1 cellular context compared by ENCODE assay signal in genomic region chr7:94004024-94004945, GRCh38.
TF ChIP-seq lines count a peak whose summit lies in the region.

Gene BET1, minus strand, starts transcription at chr7:94004355. Its CDS starts 139 bp downstream, at chr7:94004216.

TF ChIP-seq in HepG2, 621 proteins besides CTCF, POLR2A, EP300 and RAD21 (continued from another document and continues in another):
- TF ChIP-seq EZH2 (conservative IDR thresholded peaks at IDR 0.05; ENCODE audit: low read depth, low read length) (no peak), ZNF256 (CRISPR knock-in tag; conservative IDR thresholded peaks at IDR 0.05) (no peak), POGK (CRISPR knock-in tag; conservative IDR thresholded peaks at IDR 0.05) (no peak; the same call in 1 of the 2 replicates), KLF9 (CRISPR knock-in tag; IDR thresholded peaks at IDR 0.05; ENCODE audit: low read depth) (peak; percentile 27; the same call in 1 of the 2 replicates), NFIB (CRISPR knock-in tag; IDR thresholded peaks at IDR 0.05; ENCODE audit: borderline replicate concordance) (no peak), ZNF207 (IDR thresholded peaks at IDR 0.05; ENCODE audit: borderline replicate concordance) (no peak), BRD4 (CRISPR knock-in tag; IDR thresholded peaks at IDR 0.05) (no peak; the same call in 1 of the 2 replicates), MATR3 (CRISPR knock-in tag; IDR thresholded peaks at IDR 0.05) (no peak), FOXO1 (CRISPR knock-in tag; IDR thresholded peaks at IDR 0.05) (peak; percentile 58; the same call in 1 of the 2 replicates), PTBP1 (IDR thresholded peaks at IDR 0.05; ENCODE audit: low read depth, low read length, poor library complexity, severe bottlenecking) (no peak), ZSCAN12 (CRISPR knock-in tag; IDR thresholded peaks at IDR 0.05) (no peak), ZNF337 (CRISPR knock-in tag; IDR thresholded peaks at IDR 0.05; ENCODE audit: borderline replicate concordance, low read depth) (no peak), NR2C2 (CRISPR knock-in tag; IDR thresholded peaks at IDR 0.05; ENCODE audit: borderline replicate concordance) (peak; percentile 68), GZF1 (CRISPR knock-in tag; IDR thresholded peaks at IDR 0.05) (0 out of 2 replicates have a peak, but pooled peaks have one; percentile 16), NR2F6 (IDR thresholded peaks at IDR 0.05) (no peak), NR2F6 (CRISPR knock-in tag; IDR thresholded peaks at IDR 0.05) (0 out of 2 replicates have a peak, but pooled peaks have one; percentile 17), ZNF354B (CRISPR knock-in tag; IDR thresholded peaks at IDR 0.05) (no peak), ZNF782 (CRISPR knock-in tag; IDR thresholded peaks at IDR 0.05; ENCODE audit: borderline replicate concordance) (no peak), FOSL2 (CRISPR knock-in tag; IDR thresholded peaks at IDR 0.05) (peak; percentile 66), ZMYM3 (CRISPR knock-in tag; IDR thresholded peaks at IDR 0.05) (no peak), DNMT3B (CRISPR knock-in tag; conservative IDR thresholded peaks at IDR 0.05) (0 out of 2 replicates have a peak, but pooled peaks have one; percentile 45), SMYD3 (CRISPR knock-in tag; IDR thresholded peaks at IDR 0.05) (0 out of 2 replicates have a peak, but pooled peaks have one; percentile 15), FOXP4 (CRISPR knock-in tag; IDR thresholded peaks at IDR 0.05) (peak; percentile 46; the same call in 1 of the 2 replicates), ZNF720 (CRISPR knock-in tag; IDR thresholded peaks at IDR 0.05) (no peak), ZMYM2 (CRISPR knock-in tag; IDR thresholded peaks at IDR 0.05) (0 out of 2 replicates have a peak, but pooled peaks have one; percentile 46), MNT (IDR thresholded peaks at IDR 0.05) (no peak), ZNF740 (CRISPR knock-in tag; IDR thresholded peaks at IDR 0.05) (no peak), HOXA7 (CRISPR knock-in tag; IDR thresholded peaks at IDR 0.05) (no peak), PHB2 (IDR thresholded peaks at IDR 0.05; ENCODE audit: partially characterized antibody) (no peak), TBX2 (CRISPR knock-in tag; IDR thresholded peaks at IDR 0.05; ENCODE audit: borderline replicate concordance) (peak; percentile 59; the same call in 1 of the 2 replicates), ZNF296 (CRISPR knock-in tag; conservative IDR thresholded peaks at IDR 0.05) (no peak), PRDM15 (CRISPR knock-in tag; IDR thresholded peaks at IDR 0.05) (peak; percentile 79), ZNF367 (CRISPR knock-in tag; IDR thresholded peaks at IDR 0.05; ENCODE audit: borderline replicate concordance) (no peak), REPIN1 (CRISPR knock-in tag; IDR thresholded peaks at IDR 0.05; ENCODE audit: borderline replicate concordance, low read depth) (no peak), MXD4 (CRISPR knock-in tag; IDR thresholded peaks at IDR 0.05) (no peak), ZNF597 (CRISPR knock-in tag; IDR thresholded peaks at IDR 0.05) (no peak), ZNF382 (CRISPR knock-in tag; IDR thresholded peaks at IDR 0.05; ENCODE audit: borderline replicate concordance) (no peak), NCOR1 (IDR thresholded peaks at IDR 0.05; ENCODE audit: borderline replicate concordance, low read length) (no peak), DR1 (CRISPR knock-in tag; IDR thresholded peaks at IDR 0.05) (peak; percentile 61; the same call in 1 of the 2 replicates), TEF (CRISPR knock-in tag; IDR thresholded peaks at IDR 0.05) (no peak), PHF5A (CRISPR knock-in tag; IDR thresholded peaks at IDR 0.05; ENCODE audit: low read depth, unreplicated experiment) (no peak), ARID2 (CRISPR knock-in tag; IDR thresholded peaks at IDR 0.05; ENCODE audit: borderline replicate concordance) (no peak), BCL6 (CRISPR knock-in tag; IDR thresholded peaks at IDR 0.05) (peak; percentile 43; the same call in 1 of the 2 replicates), ZSCAN21 (CRISPR knock-in tag; IDR thresholded peaks at IDR 0.05; ENCODE audit: borderline replicate concordance) (no peak; the same call in 1 of the 2 replicates), RBFOX2 (IDR thresholded peaks at IDR 0.05; ENCODE audit: low read depth, low read length) (peak; percentile 74), GATAD2A (CRISPR knock-in tag; IDR thresholded peaks at IDR 0.05) (no peak; the same call in 1 of the 2 replicates), HHEX (CRISPR knock-in tag; IDR thresholded peaks at IDR 0.05) (no peak), EEA1 (CRISPR knock-in tag; IDR thresholded peaks at IDR 0.05; ENCODE audit: borderline replicate concordance) (no peak), ZNF275 (CRISPR knock-in tag; IDR thresholded peaks at IDR 0.05; ENCODE audit: borderline replicate concordance) (peak; percentile 64; the same call in 1 of the 2 replicates), ZBTB4 (CRISPR knock-in tag; IDR thresholded peaks at IDR 0.05; ENCODE audit: borderline replicate concordance) (peak; percentile 62; the same call in 1 of the 2 replicates), FLYWCH1 (CRISPR knock-in tag; IDR thresholded peaks at IDR 0.05) (no peak), ZNF678 (CRISPR knock-in tag; IDR thresholded peaks at IDR 0.05) (no peak), CREB3 (CRISPR knock-in tag; IDR thresholded peaks at IDR 0.05) (peak; percentile 69; the same call in 1 of the 2 replicates)
